ENCODE assay signal across 8 cellular contexts in genomic region chr15:78076231-78077052, GRCh38. TPM values are rescaled to one million over a fixed set of nuclear protein-coding genes. Genes with fewer than 3 reads are reported as not detected.
DNase-seq lines count a peak whose midpoint lies in the region; ATAC-seq, FAIRE-seq and TF ChIP-seq lines count a peak whose summit lies in the region.

No MANE protein-coding gene starts in this region.

- H3K36me3 ChIP-seq in pancreas = no peaks in the 10 kb centered on the region

- H3K4me1 ChIP-seq in pancreas = peaks cover 0 to 19% (median 13%) of the 10 kb centered on the region in 3 donors

- peak overlapping the region; percentile 84 to 91 (median 88) for H3K27ac ChIP-seq in pancreas

- DNase-seq in NCI-H146 (lab: John Stamatoyannopoulos, UW) = peak; percentile 28
- DNase-seq in NCI-H146 treated with DMSO at 0.1 percent for 48 hours (lab: John Stamatoyannopoulos, UW; ENCODE audit: unreplicated experiment) = no peak
- DNase-seq in fibroblast of mammary gland (ENCODE audit: low read depth) = no peak
- DNase-seq in pancreas = no peak
- no peak for DNase-seq in globus pallidus (ENCODE audit: low spot score)
- no peak for DNase-seq in NCI-H510A treated with DMSO at 0.1 percent for 48 hours (lab: John Stamatoyannopoulos, UW)

- ATAC-seq in SK-N-SH treated with all-trans-retinoic acid at 6 μM for 48 hours (peak; percentile 41), pancreas (peak; percentile 22 to 42 (median 34)), GM19035 (IDR thresholded peaks at IDR 0.05; ENCODE audit: unreplicated experiment) (no peak)

- intact Hi-C loops in pancreas (cut with DNase I) = loop anchor here in 1 of 3 donors (10.0 kb wide), 1 partner anchor 52 kb away; no protein-coding TSS in a partner anchor

- peak; percentile 33 for TF ChIP-seq CTCF in fibroblast of mammary gland (conservative IDR thresholded peaks at IDR 0.05; ENCODE audit: control insufficient read depth, insufficient read depth, low read depth, low read length)
- no peak for TF ChIP-seq CTCF in pancreas (IDR thresholded peaks at IDR 0.05)

- no peak for FAIRE-seq in pancreas (lab: Jason Lieb, UNC)

- peak overlapping the region; percentile 91 for H3K4me3 ChIP-seq in fibroblast of mammary gland (ENCODE audit: control insufficient read depth, low read depth, low read length)
- H3K4me3 ChIP-seq in pancreas = peak overlapping the region; percentile 72 to 89 (median 81)

- WGBS in pancreas, 2 donors = 39 to 44% methylated on average over 17 of the region's 17 CpGs

- no peaks in the 10 kb centered on the region for H3K9me3 ChIP-seq in pancreas

- H3K27me3 ChIP-seq in pancreas = no peaks in the 10 kb centered on the region

TF ChIP-seq in SK-N-SH treated with all-trans-retinoic acid at 6 μM for 48 hours, 23 proteins besides CTCF, POLR2A, EP300 and RAD21:
- no peak for TF ChIP-seq CSDC2 (CRISPR knock-in tag; IDR thresholded peaks at IDR 0.05)
- no peak for TF ChIP-seq ZFP30 (CRISPR knock-in tag; IDR thresholded peaks at IDR 0.05)
- no peak for TF ChIP-seq POU6F1 (CRISPR knock-in tag; IDR thresholded peaks at IDR 0.05; ENCODE audit: borderline replicate concordance, low read depth)
TF ChIP-seq in SK-N-SH treated with all-trans-retinoic acid at 6 μM for 48 hours: peak in this region for 0.

RNA-seq across cellular contexts. Expression of gene TBC1D2B, which starts 1.1 kb away (rescaled TPM):
- 10 to 100 TPM; 16.1 to 35.8 (median 27.0) TPM for total RNA-seq in pancreas
- polyA plus RNA-seq in pancreas = 10 to 100 TPM; 13.4 to 13.8 TPM

RNA-seq across cellular contexts. Expression of gene SH2D7, which starts 15.9 kb away (rescaled TPM):
- 1 to 10 TPM in 1 of 6 donors, under 1 TPM in 4, not detected in 1; 0.04 to 1.8 (median 0.14) TPM for total RNA-seq in pancreas
- under 1 TPM; 0.15 to 0.19 TPM for polyA plus RNA-seq in pancreas

RNA-seq across cellular contexts. Expression of gene CIB2, which starts 54.8 kb away (rescaled TPM):
- total RNA-seq in pancreas = 1 to 10 TPM; 2.6 to 5.1 (median 4.4) TPM
- polyA plus RNA-seq in pancreas = 1 to 10 TPM; 1.5 to 3.3 TPM
